In the genomic region with DNA sequence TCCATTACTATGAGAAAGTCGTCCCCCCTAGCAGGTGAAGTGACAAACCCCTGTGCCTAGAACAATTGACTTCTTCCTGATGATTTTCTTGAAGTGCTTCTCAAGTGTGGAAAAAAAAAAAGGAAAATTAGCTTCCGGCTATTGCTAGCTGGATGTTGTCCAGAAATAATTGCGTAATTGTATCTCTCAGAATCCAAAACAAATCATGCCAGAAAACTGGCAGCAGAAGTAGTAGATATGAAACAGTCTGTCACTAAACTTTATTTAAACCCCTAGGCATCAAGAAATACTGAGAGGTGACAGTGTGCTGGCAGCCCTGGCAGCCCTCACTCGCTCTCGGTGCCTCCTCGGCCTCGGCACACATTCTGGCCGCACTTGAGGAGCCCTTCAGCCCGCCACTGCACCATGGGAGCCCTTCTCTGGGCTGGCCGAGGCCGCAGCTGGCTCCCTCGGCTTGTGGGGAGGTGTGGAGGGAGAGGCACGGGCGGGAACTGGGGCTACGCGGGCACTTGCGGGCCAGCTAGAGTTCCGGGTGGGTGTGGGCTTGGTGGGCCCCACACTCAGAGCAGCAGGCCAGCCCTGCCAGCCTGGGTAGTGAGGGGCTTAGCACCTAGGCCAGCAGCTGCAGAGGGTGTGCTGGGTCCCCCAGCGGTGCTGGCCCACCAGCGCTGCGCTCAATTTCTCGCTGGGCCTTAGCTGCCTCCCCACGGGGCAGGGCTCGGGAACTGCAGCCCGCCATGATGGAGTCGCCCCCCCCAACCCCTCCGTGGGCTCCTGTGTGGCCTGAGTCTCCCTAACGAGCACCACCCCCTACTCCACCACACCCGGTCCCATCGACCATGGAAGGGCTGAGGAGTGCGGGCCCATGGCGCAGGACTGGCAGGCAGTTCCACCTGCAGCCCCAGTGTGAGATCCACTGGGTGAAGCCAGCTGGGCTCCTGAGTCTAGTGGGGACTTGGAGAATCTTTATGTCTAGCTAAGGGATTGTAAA, we compare ENCODE assay signal across 16 cellular contexts.
DNase-seq lines count a peak whose midpoint lies in the region; ATAC-seq, FAIRE-seq and TF ChIP-seq lines count a peak whose summit lies in the region.
"Had no signal": no experiment of that assay in that cellular context is flagged by ENCODE, and none has a peak within 500 bp of the region (broad histone marks: within the 10 kb centered on the region; RNA-seq: fewer than 3 reads in every experiment).

No MANE protein-coding gene starts in this region.

- H3K9ac ChIP-seq in HepG2 (ENCODE audit: insufficient read depth, low read depth, low read length) = no peak overlapping the region

- intact Hi-C loops in HepG2 (cut with micrococcal nuclease; ENCODE audit: unreplicated experiment) (no loop called here), right lobe of liver (cut with DNase I) (no loop called here)

- TF ChIP-seq RAD21 in HepG2 (CRISPR knock-in tag; IDR thresholded peaks at IDR 0.05) = no peak

- H3K27me3 ChIP-seq in HepG2 (ENCODE audit: control insufficient read depth in 1 of 2, insufficient read depth in 2 of 2, low read length in 2 of 2) = peaks cover 0 to 5% of the 10 kb centered on the region in 2 experiments; a peak in 1 of 5 replicates
- no peaks in the 10 kb centered on the region for H3K27me3 ChIP-seq in right lobe of liver

- DNase-seq in HepG2 (ENCODE audit: low spot score) (no peak), right lobe of liver (no peak), RWPE1 (ENCODE audit: low spot score) (peak; percentile 36), fibroblast of villous mesenchyme (ENCODE audit: low read depth) (peak; percentile 41), T-helper 9 cell (no peak)
- DNase-seq: activated CD8-positive, alpha-beta memory T cell treated with anti-CD3 and anti-CD28 coated beads for 24 hours; activated naive CD8-positive, alpha-beta T cell treated with anti-CD3 and anti-CD28 coated beads, Interleukin-2, amount 50 U/mL, for 24 hours; effector memory CD4-positive, alpha-beta T cell; lower lobe of right lung; MV-4-11; SHP77 treated with DMSO at 0.1 percent for 48 hours had no signal

- no peaks in the 10 kb centered on the region for H3K36me3 ChIP-seq in HepG2 (replicated peaks in 1 of 2; ENCODE audit: control insufficient read depth in 1 of 2, insufficient read depth in 2 of 2, low read length in 2 of 2)
- H3K36me3 ChIP-seq in right lobe of liver = no peaks in the 10 kb centered on the region
- H3K36me3 ChIP-seq: lower lobe of right lung had no signal

- H2AFZ ChIP-seq in HepG2 (ENCODE audit: low read length) = no peak overlapping the region

- no TSS peak for BruUV-seq in HepG2 (replicated peaks; lab: Mats Ljungman, UMichigan)

- 45% methylated on average over 27 of the region's 32 CpGs for WGBS in HepG2 (ENCODE audit: low lambda C conversion rate)
- WGBS in right lobe of liver (ENCODE audit: insufficient coverage, low coverage, low lambda C conversion rate, missing lambda C conversion rate) = 58% methylated on average over 15 of the region's 32 CpGs

- POLR2A ChIA-PET in HepG2 (lab: Yijun Ruan, JAX) = no interaction called here
- POLR2A ChIA-PET in RWPE1 (lab: Yijun Ruan, JAX; ENCODE audit: low non-redundant PET) = no interaction called here

- in situ Hi-C loops in HepG2 (cut with HindIII; ENCODE audit: extremely low pct_ligation_motif_present, low pct_unique_long_range_greater_than_20kb) = no loop called here

- H3K9me3 ChIP-seq in HepG2 (ENCODE audit: low read length) = no peaks in the 10 kb centered on the region
- no peaks in the 10 kb centered on the region for H3K9me3 ChIP-seq in right lobe of liver
- H3K9me3 ChIP-seq: lower lobe of right lung had no signal

- no peak for FAIRE-seq in HepG2 (lab: Jason Lieb, UNC)
- FAIRE-seq: urothelium cell line had no signal

- no peaks in the 10 kb centered on the region for H3K79me2 ChIP-seq in HepG2 (ENCODE audit: insufficient read depth, low read length)

- H3K4me1 ChIP-seq in HepG2 (ENCODE audit: insufficient read depth, low read length) (no peaks in the 10 kb centered on the region), right lobe of liver (no peaks in the 10 kb centered on the region)
- H3K4me1 ChIP-seq: lower lobe of right lung had no signal

- TF ChIP-seq POLR2A in HepG2 (IDR thresholded peaks at IDR 0.05; ENCODE audit: insufficient read depth in 1 of 2, low read depth in 2 of 2, low read length in 2 of 2) = no peak
- no peak for TF ChIP-seq POLR2A in right lobe of liver (IDR thresholded peaks at IDR 0.05)

- no peak overlapping the region for H3K4me3 ChIP-seq in HepG2 (replicated peaks in 1 of 3; ENCODE audit: insufficient read depth in 1 of 3, low read depth in 2 of 3, low read length in 3 of 3)
- H3K4me3 ChIP-seq in right lobe of liver = no peak overlapping the region
- no peak overlapping the region for H3K4me3 ChIP-seq in fibroblast of villous mesenchyme (ENCODE audit: low read depth, low read length)
- H3K4me3 ChIP-seq: lower lobe of right lung had no signal

- ATAC-seq in HepG2 = no peak; the same call in 2 of the 3 replicates
- no peak for ATAC-seq in right lobe of liver
- ATAC-seq in GM19463 (IDR thresholded peaks at IDR 0.05; ENCODE audit: unreplicated experiment) = no peak
- no peak for ATAC-seq in HG02840 (IDR thresholded peaks at IDR 0.05; ENCODE audit: low FRiP score, unreplicated experiment)
- ATAC-seq in HG03432 (IDR thresholded peaks at IDR 0.05; ENCODE audit: unreplicated experiment) = no peak
- ATAC-seq: activated naive CD8-positive, alpha-beta T cell treated with anti-CD3 and anti-CD28 coated beads, Interleukin-2, amount 50 U/mL, for 24 hours; sciatic nerve had no signal

- H3K27ac ChIP-seq in HepG2 (ENCODE audit: extremely low read length, insufficient read depth, low read length) (no peak overlapping the region), right lobe of liver (no peak overlapping the region), RWPE1 (peak overlapping the region; percentile 58)
- H3K27ac ChIP-seq: lower lobe of right lung had no signal

- H4K20me1 ChIP-seq in HepG2 (ENCODE audit: insufficient read depth, low read length) = no peaks in the 10 kb centered on the region

- CTCF ChIA-PET in HepG2 (lab: Yijun Ruan, JAX; ENCODE audit: low intra/inter-chr PET ratio, low total read pairs) (no interaction called here), RWPE1 (lab: Yijun Ruan, JAX) (interaction anchor here (0.6 kb wide), 1 partner anchor 125 kb away, joined by 4 read pairs; no protein-coding TSS in a partner anchor)

- TF ChIP-seq EP300 in HepG2 (IDR thresholded peaks at IDR 0.05; ENCODE audit: low read depth in 2 of 2, low read length in 2 of 2) = no peak
- no peak for TF ChIP-seq EP300 in HepG2 (CRISPR knock-in tag; IDR thresholded peaks at IDR 0.05; ENCODE audit: borderline replicate concordance)

- TF ChIP-seq CTCF in HepG2 (CRISPR knock-in tag; IDR thresholded peaks at IDR 0.05) (no peak), right lobe of liver (IDR thresholded peaks at IDR 0.05) (no peak), RWPE1 (conservative IDR thresholded peaks at IDR 0.05; ENCODE audit: low read depth) (no peak), fibroblast of villous mesenchyme (IDR thresholded peaks at IDR 0.05; ENCODE audit: insufficient read depth, low read depth, low read length) (no peak)

- H3K4me2 ChIP-seq in HepG2 (ENCODE audit: low read depth, low read length) = no peak overlapping the region

TF ChIP-seq in HepG2, 621 proteins besides CTCF, POLR2A, EP300 and RAD21:
- no peak for TF ChIP-seq ZNF207 (IDR thresholded peaks at IDR 0.05; ENCODE audit: borderline replicate concordance)
- TF ChIP-seq CEBPB (IDR thresholded peaks at IDR 0.05; ENCODE audit: borderline replicate concordance, low read depth, low read length) = peak; percentile 52; the same call in 1 of the 2 replicates
- TF ChIP-seq ZNF563 (CRISPR knock-in tag; IDR thresholded peaks at IDR 0.05) = no peak
- TF ChIP-seq GFI1 (CRISPR knock-in tag; IDR thresholded peaks at IDR 0.05; ENCODE audit: borderline replicate concordance) = no peak
- no peak for TF ChIP-seq ZSCAN30 (CRISPR knock-in tag; IDR thresholded peaks at IDR 0.05)
- no peak for TF ChIP-seq RXRB (CRISPR knock-in tag; IDR thresholded peaks at IDR 0.05; ENCODE audit: borderline replicate concordance)
- no peak for TF ChIP-seq ZNF333 (CRISPR knock-in tag; IDR thresholded peaks at IDR 0.05; ENCODE audit: borderline replicate concordance)
- no peak for TF ChIP-seq SAFB2 (CRISPR knock-in tag; IDR thresholded peaks at IDR 0.05; ENCODE audit: borderline replicate concordance, low read depth)
- peak; percentile 27; the same call in 1 of the 2 replicates for TF ChIP-seq CEBPG (CRISPR knock-in tag; IDR thresholded peaks at IDR 0.05)
- TF ChIP-seq KLF16 (CRISPR knock-in tag; IDR thresholded peaks at IDR 0.05) = no peak
- no peak for TF ChIP-seq ZNF124 (CRISPR knock-in tag; IDR thresholded peaks at IDR 0.05)
- no peak for TF ChIP-seq ZNF496 (CRISPR knock-in tag; IDR thresholded peaks at IDR 0.05; ENCODE audit: insufficient replicate concordance)
- no peak for TF ChIP-seq KDM1A (CRISPR knock-in tag; IDR thresholded peaks at IDR 0.05)
- TF ChIP-seq RXRA (CRISPR knock-in tag; IDR thresholded peaks at IDR 0.05) = no peak
- no peak for TF ChIP-seq ZFP1 (CRISPR knock-in tag; IDR thresholded peaks at IDR 0.05)
- TF ChIP-seq ZNF549 (CRISPR knock-in tag; IDR thresholded peaks at IDR 0.05) = no peak
TF ChIP-seq in HepG2: peak in this region for 2.

Comparison
In these comparisons a context has a peak if more than half of its experiments do, and no peak if none do; other contexts are left out.
1. DNase-seq: peak in RWPE1 (single experiment) and fibroblast of villous mesenchyme (single experiment); none in HepG2 (single experiment), right lobe of liver (0 of 3) and T-helper 9 cell (single experiment).